21 cellular contexts compared by ENCODE assay signal in genomic region chr2:103005386-103005785, GRCh38.
"Had no signal": no experiment of that assay in that cellular context is flagged by ENCODE, and none has a peak within 500 bp of the region (broad histone marks: within the 10 kb centered on the region; RNA-seq: fewer than 3 reads in every experiment).

No MANE protein-coding gene starts in this region.

- ATAC-seq: activated CD4-positive, CD25-positive, alpha-beta regulatory T cell treated with anti-CD3 and anti-CD28 coated beads, Interleukin-2, amount 50 U/mL, for 24 hours; activated CD8-positive, alpha-beta memory T cell treated with anti-CD3 and anti-CD28 coated beads, Interleukin-2, amount 10 ng/mL, durations not matched to agents 7 days and 5 days; activated naive CD4-positive, alpha-beta T cell treated with anti-CD3 and anti-CD28 coated beads, Interleukin-2, amount 50 U/mL, for 72 hours; activated naive CD8-positive, alpha-beta T cell treated with anti-CD3 and anti-CD28 coated beads, Interleukin-2, amount 50 U/mL, for 24 hours; body of pancreas had no signal

- DNase-seq: activated CD4-positive, alpha-beta T cell treated with anti-CD3 and anti-CD28 coated beads for 4 hours; activated CD8-positive, alpha-beta memory T cell treated with anti-CD3 and anti-CD28 coated beads, Interleukin-2, amount 10 ng/mL, durations not matched to agents 7 days and 5 days; activated effector memory CD4-positive, alpha-beta T cell treated with anti-CD3 and anti-CD28 coated beads, Interleukin-2, amount 50 U/mL, for 16 hours; activated naive CD4-positive, alpha-beta T cell treated with Interleukin-2 at 50 U/mL for 16 hours; activated naive CD8-positive, alpha-beta T cell treated with anti-CD3 and anti-CD28 coated beads, Interleukin-2, amount 50 U/mL, for 24 hours; activated T-cell treated with anti-CD3 and anti-CD28 coated beads, Interleukin-2, amount 50 U/mL, for 24 hours; amniotic stem cell; body of pancreas; central memory CD4-positive, alpha-beta T cell; KBM-7; NCI-H1092; NCI-H1436; NCI-H187 treated with DMSO at 0.1 percent for 48 hours; NCI-H2081 treated with DMSO at 0.1 percent for 48 hours; NCI-H524 treated with DMSO at 0.1 percent for 48 hours; NCI-H774; SHP77 treated with DMSO at 0.1 percent for 48 hours had no signal

- FAIRE-seq: bronchial epithelial cell, RCC 7860 had no signal
